9 cellular contexts compared by ENCODE assay signal in genomic region chr6:38715016-38715809, GRCh38. TPM values are rescaled to one million over a fixed set of nuclear protein-coding genes. Genes with fewer than 3 reads are reported as not detected.
DNase-seq lines count a peak whose midpoint lies in the region; ATAC-seq and TF ChIP-seq lines count a peak whose summit lies in the region.
"Had no signal": no experiment of that assay in that cellular context is flagged by ENCODE, and none has a peak within 500 bp of the region (broad histone marks: within the 10 kb centered on the region; RNA-seq: fewer than 3 reads in every experiment).

A gene with protein sequence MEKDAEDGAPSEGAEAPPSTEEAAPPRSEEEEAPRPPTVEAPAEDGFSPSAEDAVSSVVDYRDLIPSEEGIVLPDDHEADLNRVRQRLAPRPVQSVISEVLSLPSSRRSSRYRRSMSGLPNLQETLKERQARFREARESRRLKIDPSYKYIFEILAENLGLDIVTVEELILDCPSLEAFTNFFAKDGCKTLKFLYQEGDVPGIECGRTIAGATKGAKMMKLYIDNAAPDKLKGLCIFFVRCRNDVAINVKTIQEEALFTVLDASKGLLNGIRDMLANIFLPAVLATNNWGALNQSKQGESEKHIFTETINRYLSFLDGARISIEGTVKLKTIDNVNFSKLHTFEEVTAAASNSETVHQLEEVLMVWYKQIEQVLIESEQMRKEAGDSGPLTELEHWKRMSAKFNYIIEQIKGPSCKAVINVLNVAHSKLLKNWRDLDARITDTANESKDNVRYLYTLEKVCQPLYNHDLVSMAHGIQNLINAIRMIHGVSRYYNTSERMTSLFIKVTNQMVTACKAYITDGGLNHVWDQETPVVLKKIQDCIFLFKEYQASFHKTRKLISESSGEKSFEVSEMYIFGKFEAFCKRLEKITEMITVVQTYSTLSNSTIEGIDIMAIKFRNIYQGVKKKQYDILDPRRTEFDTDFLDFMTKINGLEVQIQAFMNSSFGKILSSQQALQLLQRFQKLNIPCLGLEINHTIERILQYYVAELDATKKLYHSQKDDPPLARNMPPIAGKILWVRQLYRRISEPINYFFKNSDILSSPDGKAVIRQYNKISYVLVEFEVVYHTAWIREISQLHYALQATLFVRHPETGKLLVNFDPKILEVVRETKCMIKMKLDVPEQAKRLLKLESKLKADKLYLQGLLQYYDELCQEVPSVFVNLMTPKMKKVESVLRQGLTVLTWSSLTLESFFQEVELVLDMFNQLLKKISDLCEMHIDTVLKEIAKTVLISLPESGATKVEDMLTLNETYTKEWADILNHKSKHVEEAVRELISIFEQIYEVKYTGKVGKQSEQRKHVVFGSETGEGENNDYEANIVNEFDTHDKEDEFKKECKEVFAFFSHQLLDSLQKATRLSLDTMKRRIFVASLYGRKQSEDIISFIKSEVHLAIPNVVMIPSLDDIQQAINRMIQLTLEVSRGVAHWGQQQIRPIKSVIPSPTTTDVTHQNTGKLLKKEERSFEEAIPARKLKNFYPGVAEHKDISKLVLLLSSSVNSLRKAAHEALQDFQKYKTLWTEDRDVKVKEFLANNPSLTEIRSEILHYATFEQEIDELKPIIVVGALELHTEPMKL (N-terminal part only) (plus strand): TSS chr6:38715311. CDS start chr6:38722810, 7,499 bp downstream.

- ATAC-seq in left lung (peak; percentile 46), GM18867 (IDR thresholded peaks at IDR 0.05; ENCODE audit: unreplicated experiment) (no peak)
- ATAC-seq: HCT116 had no signal

- H3K27me3 ChIP-seq in breast epithelium (peaks cover 0 to 28% of the 10 kb centered on the region in 2 donors), left lung (peaks cover 12 to 38% of the 10 kb centered on the region in 2 donors), transverse colon (peaks cover 73% of the 10 kb centered on the region), neural progenitor cell (no peaks in the 10 kb centered on the region)

- TF ChIP-seq CTCF in breast epithelium (IDR thresholded peaks at IDR 0.05): no peak
- no peak for TF ChIP-seq CTCF in MCF 10A (IDR thresholded peaks at IDR 0.05; ENCODE audit: unreplicated experiment)
- no peak for TF ChIP-seq CTCF in left lung (IDR thresholded peaks at IDR 0.05)
- TF ChIP-seq CTCF in transverse colon (IDR thresholded peaks at IDR 0.05): no peak
- TF ChIP-seq CTCF in neural progenitor cell (IDR thresholded peaks at IDR 0.05): no peak

- CTCF ChIA-PET in MCF 10A (lab: Yijun Ruan, JAX): interaction anchor here (0.6 to 1.9 kb wide), 2 partner anchors 12 to 157 kb away, joined by 3 to 7 read pairs; partner anchors contain the start of gene GLO1

- H3K9ac ChIP-seq in neural progenitor cell: no peak within 1 kb of the TSS

- 18 to 40% methylated on average over 1 to 35 of the region's 47 CpGs for WGBS in transverse colon (ENCODE audit: low coverage in 1 of 2), 2 donors

- H3K27ac ChIP-seq in breast epithelium (no peak within 1 kb of the TSS), left lung (no peak within 1 kb of the TSS), transverse colon (no peak within 1 kb of the TSS), neural progenitor cell (no peak within 1 kb of the TSS), caudate nucleus (ENCODE audit: low read depth, low read length) (no peak within 1 kb of the TSS)

- no peaks in the 10 kb centered on the region for H3K4me1 Mint-ChIP-seq in MCF 10A (ENCODE audit: insufficient read depth, unreplicated experiment)
- no peaks in the 10 kb centered on the region for H3K4me1 Mint-ChIP-seq in neural progenitor cell

- intact Hi-C loops in breast epithelium (cut with DNase I; ENCODE audit: low total_unique reads) (no loop called here), MCF 10A (cut with micrococcal nuclease) (no loop called here), left lung (cut with DNase I) (no loop called here), transverse colon (cut with DNase I; ENCODE audit: low total_unique reads) (no loop called here)

- H3K4me3 ChIP-seq in breast epithelium (peak within 1 kb of the TSS; percentile 24 to 64 (median 33)), left lung (peak within 1 kb of the TSS; percentile 18 to 24), transverse colon (peak within 1 kb of the TSS; percentile 4 to 42 (median 22)), neural progenitor cell (no peak within 1 kb of the TSS)

- no peak within 1 kb of the TSS for H2AFZ ChIP-seq in neural progenitor cell (replicated peaks)

- in situ Hi-C loops in transverse colon (cut with MboI; ENCODE audit: low pct_ligation_motif_present in 1 of 4, low pct_unique_long_range_greater_than_20kb in 1 of 4, low sequenced_read_pairs in 3 of 4): no loop called here

- BruUV-seq in MCF 10A (replicated peaks; lab: Mats Ljungman, UMichigan): no TSS peak

- H3K4me3 Mint-ChIP-seq in MCF 10A (ENCODE audit: unreplicated experiment): no peak within 1 kb of the TSS
- H3K4me3 Mint-ChIP-seq in neural progenitor cell: no peak within 1 kb of the TSS

- H3K4me1 ChIP-seq in breast epithelium (no peaks in the 10 kb centered on the region), left lung (peaks cover 0 to 13% of the 10 kb centered on the region in 2 donors), transverse colon (peaks cover 0 to 8% (median 3%) of the 10 kb centered on the region in 4 donors), neural progenitor cell (no peaks in the 10 kb centered on the region)

- POLR2A ChIA-PET in MCF 10A (lab: Yijun Ruan, JAX): interaction anchor here (1.0 to 1.3 kb wide), 2 partner anchors 11 to 13 kb away, joined by 3 to 4 read pairs; no protein-coding TSS in a partner anchor

- peaks cover 3% of the 10 kb centered on the region for H3K27me3 Mint-ChIP-seq in MCF 10A (ENCODE audit: insufficient read depth, unreplicated experiment)
- peaks cover 3% of the 10 kb centered on the region for H3K27me3 Mint-ChIP-seq in neural progenitor cell (ENCODE audit: insufficient read depth, low read depth)

- H3K9me3 ChIP-seq in breast epithelium (no peaks in the 10 kb centered on the region), left lung (no peaks in the 10 kb centered on the region), transverse colon (no peaks in the 10 kb centered on the region), neural progenitor cell (ENCODE audit: low read depth) (no peaks in the 10 kb centered on the region)

- no peaks in the 10 kb centered on the region for H3F3A ChIP-seq in neural progenitor cell (ENCODE audit: low read depth)

- H3K9me3 Mint-ChIP-seq in MCF 10A (ENCODE audit: unreplicated experiment): no peaks in the 10 kb centered on the region
- H3K9me3 Mint-ChIP-seq in neural progenitor cell: peaks cover 6% of the 10 kb centered on the region

- H3K36me3 Mint-ChIP-seq in MCF 10A (ENCODE audit: insufficient read depth, unreplicated experiment) (no peaks in the 10 kb centered on the region), neural progenitor cell (no peaks in the 10 kb centered on the region)

- no peaks in the 10 kb centered on the region for H3K79me2 ChIP-seq in neural progenitor cell (ENCODE audit: low read depth)

- TF ChIP-seq EP300 in transverse colon (IDR thresholded peaks at IDR 0.05; ENCODE audit: low read depth): no peak

- H4K20me1 ChIP-seq in neural progenitor cell (ENCODE audit: low read depth): no peaks in the 10 kb centered on the region

- no peak for TF ChIP-seq POLR2A in breast epithelium (IDR thresholded peaks at IDR 0.05)
- no peak for TF ChIP-seq POLR2A in transverse colon (IDR thresholded peaks at IDR 0.05)

- DNase-seq in breast epithelium (ENCODE audit: low spot score in 2 of 2) (no peak), MCF 10A (ENCODE audit: unreplicated experiment) (no peak), astrocyte of the hippocampus (ENCODE audit: low read depth, low spot score) (peak; percentile 43), left lung (peak in 1 of 2 donors; percentile 82), transverse colon (no peak), neural progenitor cell (ENCODE audit: low spot score) (no peak), caudate nucleus (lab: John Stamatoyannopoulos, UW) (no peak)

- no peak within 1 kb of the TSS for H3K4me2 ChIP-seq in neural progenitor cell

- H3K27ac Mint-ChIP-seq in MCF 10A (ENCODE audit: low read depth, unreplicated experiment) (no peak within 1 kb of the TSS), neural progenitor cell (no peak within 1 kb of the TSS)

- H3K36me3 ChIP-seq in breast epithelium (no peaks in the 10 kb centered on the region), left lung (no peaks in the 10 kb centered on the region), transverse colon (no peaks in the 10 kb centered on the region), neural progenitor cell (no peaks in the 10 kb centered on the region)

RNA-seq across cellular contexts. Expression of the gene that starts here (rescaled TPM):
- total RNA-seq in breast epithelium (under 1 TPM in 2 of 3 donors, not detected in 1; under 0.01 TPM), MCF 10A (2022) (not detected in 2 replicates), left lung (under 1 TPM; 0.03 TPM), transverse colon (under 1 TPM in 1 of 4 donors, not detected in 3; 0.16 TPM), neural progenitor cell (ENCODE audit: low replicate concordance) (0.09 and 1.1 TPM in 2 replicates)

Comparison
In these comparisons a context has a peak if more than half of its experiments do, and no peak if none do; other contexts are left out.
1. Peak in ATAC-seq and H3K4me3 ChIP-seq in left lung; RNA of the gene not detected or under 1 TPM.